Comparison of ENCODE assay signal across 9 cellular contexts in genomic region chr4:72295966-72296557, GRCh38.
DNase-seq lines count a peak whose midpoint lies in the region; ATAC-seq, FAIRE-seq and TF ChIP-seq lines count a peak whose summit lies in the region.
"Had no signal": no experiment of that assay in that cellular context is flagged by ENCODE, and none has a peak within 500 bp of the region (broad histone marks: within the 10 kb centered on the region; RNA-seq: fewer than 3 reads in every experiment).

No MANE protein-coding gene starts in this region.

- no peaks in the 10 kb centered on the region for H3K9me3 Mint-ChIP-seq in nephron progenitor cell

- no peak overlapping the region for H3K4me3 Mint-ChIP-seq in nephron progenitor cell

- TF ChIP-seq CTCF in nephron progenitor cell (IDR thresholded peaks at IDR 0.05), result peak; percentile 64

- no peak overlapping the region for H3K27ac Mint-ChIP-seq in nephron progenitor cell

- ATAC-seq in HG03095 (IDR thresholded peaks at IDR 0.05; ENCODE audit: unreplicated experiment), result peak; percentile 83

- no peaks in the 10 kb centered on the region for H3K4me1 Mint-ChIP-seq in nephron progenitor cell

- DNase-seq in AG08395 (ENCODE audit: low spot score) (peak; percentile 62), GM18507 (ENCODE audit: extremely low spot score, insufficient read length, low read depth) (no peak), OCI-M1 (lab: John Stamatoyannopoulos, UW) (peak; percentile 60), epidermal melanocyte (ENCODE audit: insufficient read length, low spot score) (peak; percentile 59), nephron progenitor cell (peak; percentile 5), T-helper 1 cell (no peak)
- no peak for DNase-seq in stimulated activated CD4-positive, alpha-beta T cell treated with anti-CD3 and anti-CD28 coated beads, Interleukin-1b, Interleukin-23, amount 100 ng/mL, for 48 hours

- H3K27me3 Mint-ChIP-seq in nephron progenitor cell (ENCODE audit: low read depth, poor library complexity), result peaks cover 2% of the 10 kb centered on the region

- H3K36me3 Mint-ChIP-seq in nephron progenitor cell (ENCODE audit: low read depth), result no peaks in the 10 kb centered on the region

- FAIRE-seq in GM18507 (lab: Jason Lieb, UNC), result peak; percentile 59
- FAIRE-seq: frontal cortex had no signal

Comparison
In these comparisons a context has a peak if more than half of its experiments do, and no peak if none do; other contexts are left out.
1. DNase-seq: peak in AG08395 (single experiment), OCI-M1 (single experiment), epidermal melanocyte (single experiment) and nephron progenitor cell (single experiment); none in GM18507 (single experiment), T-helper 1 cell (0 of 5) and stimulated activated CD4-positive, alpha-beta T cell treated with anti-CD3 and anti-CD28 coated beads, Interleukin-1b, Interleukin-23, amount 100 ng/mL, for 48 hours (single experiment).